Comparison of ENCODE assay signal across 12 cellular contexts in genomic region chr1:39360726-39361125, GRCh38.
A peak's percentile ranks its signal among the peaks of the same experiment; 100 is the strongest.
DNase-seq lines count a peak whose midpoint lies in the region; ATAC-seq and TF ChIP-seq lines count a peak whose summit lies in the region.
"Had no signal": no experiment of that assay in that cellular context is flagged by ENCODE, and none has a peak within 500 bp of the region (broad histone marks: within the 10 kb centered on the region; RNA-seq: fewer than 3 reads in every experiment).

No MANE protein-coding gene starts in this region.

- H3K27me3 ChIP-seq in cardiac muscle cell (no peaks in the 10 kb centered on the region), upper lobe of right lung (no peaks in the 10 kb centered on the region), aorta (ENCODE audit: control insufficient read depth in 1 of 2, insufficient read depth in 2 of 2, low read length in 1 of 2) (no peaks in the 10 kb centered on the region)
- H3K27me3 ChIP-seq: SJCRH30 had no signal

- intact Hi-C loops in left ventricle myocardium superior (cut with micrococcal nuclease) (no loop called here), upper lobe of right lung (cut with DNase I) (loop anchor here (10.0 kb wide), 1 partner anchor 54 kb away; no protein-coding TSS in a partner anchor), aorta (cut with DNase I) (no loop called here)

- TF ChIP-seq CTCF in cardiac muscle cell (IDR thresholded peaks at IDR 0.05; ENCODE audit: low read depth, low read length) (no peak), fibroblast of the aortic adventitia (IDR thresholded peaks at IDR 0.05; ENCODE audit: insufficient read depth, low read length) (no peak), upper lobe of right lung (IDR thresholded peaks at IDR 0.05) (no peak), GM13977 (IDR thresholded peaks at IDR 0.05; ENCODE audit: extremely low read depth, insufficient read depth, missing control alignments) (no peak)

- peak overlapping the region; percentile 37 for H3K27ac ChIP-seq in cardiac muscle cell
- no peak overlapping the region for H3K27ac ChIP-seq in upper lobe of right lung
- H3K27ac ChIP-seq in aorta (ENCODE audit: low read depth in 1 of 2, low read length in 2 of 2), result peak overlapping the region in 1 of 2 donors; percentile 33
- H3K27ac ChIP-seq: SJCRH30 had no signal

- WGBS in aorta, 2 donors, result 95 to 97% methylated on average over 1 of the region's 1 CpG

- peaks cover 12% of the 10 kb centered on the region for H3K4me1 Mint-ChIP-seq in T-helper 17 cell

- H3K36me3 ChIP-seq in cardiac muscle cell (peaks cover 79% of the 10 kb centered on the region), upper lobe of right lung (peaks cover 91% of the 10 kb centered on the region), aorta (ENCODE audit: control insufficient read depth in 1 of 2, insufficient read depth in 2 of 2, low read length in 1 of 2) (peaks cover 8 to 21% of the 10 kb centered on the region in 2 donors)

- H3K27ac Mint-ChIP-seq in T-helper 17 cell, result peak overlapping the region; percentile 45

- H3K36me3 Mint-ChIP-seq in T-helper 17 cell (ENCODE audit: low read depth), result peaks cover 15% of the 10 kb centered on the region

- H3K4me1 ChIP-seq in cardiac muscle cell (ENCODE audit: low read depth), result no peaks in the 10 kb centered on the region
- peaks cover 7% of the 10 kb centered on the region for H3K4me1 ChIP-seq in upper lobe of right lung
- H3K4me1 ChIP-seq in aorta (ENCODE audit: control insufficient read depth in 1 of 2, insufficient read depth in 2 of 2, low read length in 2 of 2), result peaks cover 0 to 3% of the 10 kb centered on the region in 2 donors
- H3K4me1 ChIP-seq: SJCRH30 had no signal

- no peaks in the 10 kb centered on the region for H3K9me3 ChIP-seq in cardiac muscle cell (ENCODE audit: low read depth)
- H3K9me3 ChIP-seq in T-helper 17 cell (ENCODE audit: control insufficient read depth, low read length, poor library complexity, severe bottlenecking), result no peaks in the 10 kb centered on the region
- H3K9me3 ChIP-seq in upper lobe of right lung, result no peaks in the 10 kb centered on the region
- H3K9me3 ChIP-seq in aorta (ENCODE audit: control insufficient read depth, low read length), result no peaks in the 10 kb centered on the region
- H3K9me3 ChIP-seq: SJCRH30 had no signal

- no peaks in the 10 kb centered on the region for H3K27me3 Mint-ChIP-seq in T-helper 17 cell

- H3K4me3 ChIP-seq in cardiac muscle cell, result no peak overlapping the region
- H3K4me3 ChIP-seq in fibroblast of the aortic adventitia (ENCODE audit: low read depth, low read length), result no peak overlapping the region
- H3K4me3 ChIP-seq in upper lobe of right lung, result no peak overlapping the region
- no peak overlapping the region for H3K4me3 ChIP-seq in aorta (ENCODE audit: low read length in 2 of 2)
- H3K4me3 ChIP-seq: SJCRH30 had no signal

- DNase-seq in cardiac muscle cell (ENCODE audit: low read depth in 1 of 2, low spot score in 1 of 2) (peak in 1 of 2 donors; percentile 61), left ventricle myocardium superior (no peak), T-helper 17 cell (no peak), fibroblast of the aortic adventitia (ENCODE audit: low read depth) (peak; percentile 13), upper lobe of right lung (no peak), cortex of kidney (lab: John Stamatoyannopoulos, UW) (no peak), GM13977 (ENCODE audit: low spot score) (no peak), aorta (no peak)
- DNase-seq: activated naive CD4-positive, alpha-beta T cell treated with anti-CD3 and anti-CD28 coated beads, Interleukin-2, amount 50 U/mL, for 16 hours; NK-92 treated with Interleukin-12 subunit alpha and Interleukin-12 subunit beta, amount 100 ng/mL, for 24 hours; SJCRH30 had no signal

- ATAC-seq in left ventricle myocardium superior, result no peak
- no peak for ATAC-seq in T-helper 17 cell
- ATAC-seq in upper lobe of right lung, result peak; percentile 49
- ATAC-seq in aorta (ENCODE audit: low FRiP score), result no peak
- ATAC-seq: HCT116 had no signal

- in situ Hi-C loops in GM13977 (cut with MboI; ENCODE audit: low pct_unique_long_range_greater_than_20kb, low sequenced_read_pairs, unreplicated experiment), result no loop called here

- H3K4me3 Mint-ChIP-seq in T-helper 17 cell, result no peak overlapping the region
